ENCODE assay signal across 1 cellular context in the genomic region with DNA sequence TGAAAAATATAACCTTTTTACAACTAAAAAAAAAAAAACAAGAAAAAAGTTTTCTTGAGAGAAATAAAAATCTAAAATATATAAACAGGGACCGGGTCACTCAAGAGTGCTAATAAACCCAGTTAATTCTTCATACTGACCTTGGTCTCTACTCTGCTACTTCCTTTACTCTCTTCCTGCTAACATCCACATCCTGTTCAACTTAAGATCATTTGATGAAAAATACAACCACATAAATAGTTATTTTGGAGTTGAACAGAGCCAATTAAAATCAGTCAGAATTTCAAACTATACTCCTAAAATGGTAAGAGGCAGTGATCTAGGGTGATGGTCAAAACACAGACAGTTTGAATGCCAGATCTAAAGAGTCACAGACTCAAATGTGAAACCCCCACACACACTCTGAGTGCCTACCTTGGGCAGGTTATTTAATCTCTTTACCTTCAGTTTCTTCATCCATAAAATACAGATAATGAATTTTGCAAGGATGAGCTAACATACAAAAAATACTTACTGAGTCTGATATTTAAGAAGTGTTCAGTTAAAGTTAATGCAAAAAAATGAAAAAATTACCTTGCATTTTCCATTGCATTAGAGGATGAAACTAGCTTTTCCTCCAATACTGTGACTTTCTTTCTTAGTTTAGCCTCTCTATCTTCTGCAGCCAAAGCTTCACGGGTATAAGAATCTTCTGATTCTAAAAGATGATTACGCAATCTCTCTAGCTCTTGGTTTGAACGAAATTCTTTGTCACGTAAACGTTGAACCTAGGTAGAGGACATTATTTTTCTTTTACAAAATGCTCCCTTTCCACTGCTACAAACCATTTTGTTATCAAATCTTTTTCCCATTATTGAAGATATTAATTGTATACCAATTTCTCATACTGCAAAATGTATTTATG.
TF ChIP-seq lines count a peak whose summit lies in the region.

No MANE protein-coding gene starts in this region.

TF ChIP-seq in IMR-90, 13 proteins besides CTCF, POLR2A, EP300 and RAD21:
- TF ChIP-seq MXI1 (IDR thresholded peaks at IDR 0.05; ENCODE audit: borderline replicate concordance, low read depth, low read length) (no peak), CEBPB (IDR thresholded peaks at IDR 0.05; ENCODE audit: low read depth, low read length) (peak; percentile 97)
TF ChIP-seq in IMR-90: peak in this region for 1.
